Comparison of ENCODE assay signal across 27 cellular contexts in genomic region chr7:89477991-89478390, GRCh38.
"Had no signal": no experiment of that assay in that cellular context is flagged by ENCODE, and none has a peak within 500 bp of the region (broad histone marks: within the 10 kb centered on the region; RNA-seq: fewer than 3 reads in every experiment).

No MANE protein-coding gene starts in this region.

- DNase-seq: activated CD4-positive, alpha-beta memory T cell treated with anti-CD3 and anti-CD28 coated beads, Interleukin-2, amount 10 ng/mL, durations not matched to agents 7 days and 5 days; activated CD4-positive, alpha-beta T cell treated with anti-CD3 and anti-CD28 coated beads for 1 hour; activated CD4-positive, alpha-beta T cell treated with anti-CD3 and anti-CD28 coated beads for 4 hours; activated CD4-positive, alpha-beta T cell treated with anti-CD3 and anti-CD28 coated beads, Interleukin-2, amount 10 ng/mL, durations not matched to agents 7 days and 5 days; activated CD4-positive, alpha-beta T cell treated with anti-CD3 and anti-CD28 coated beads, Interleukin-2, amount 50 U/mL, for 4 hours; activated CD8-positive, alpha-beta memory T cell treated with anti-CD3 and anti-CD28 coated beads, Interleukin-2, amount 50 U/mL, for 48 hours; activated gamma-delta T cell; activated naive CD4-positive, alpha-beta T cell; activated naive CD4-positive, alpha-beta T cell treated with anti-CD3 and anti-CD28 coated beads, Interleukin-2, amount 10 ng/mL, durations not matched to agents 7 days and 5 days; activated naive CD8-positive, alpha-beta T cell treated with anti-CD3 and anti-CD28 coated beads, Interleukin-2, amount 10 ng/mL, durations not matched to agents 7 days and 5 days; activated T-cell treated with anti-CD3 and anti-CD28 coated beads for 4 hours; activated T-cell treated with anti-CD3 and anti-CD28 coated beads, Interleukin-2, amount 50 U/mL, for 24 hours; activated T-cell treated with anti-CD3 and anti-CD28 coated beads, Interleukin-2, amount 50 U/mL, for 72 hours; central memory CD4-positive, alpha-beta T cell; cerebellar nuclear complex; colonic mucosa; effector CD8-positive, alpha-beta T cell; endodermal cell; foreskin fibroblast; glutamatergic neuron; T-helper 2 cell had no signal

- H3K27me3 ChIP-seq: ascending aorta, breast epithelium, cardiac muscle cell, colonic mucosa had no signal

- H3K36me3 Mint-ChIP-seq: activated naive CD4-positive, alpha-beta T cell treated with anti-CD3 and anti-CD28 coated beads, Interleukin-2, amount 10 ng/mL, durations not matched to agents 7 days and 5 days; activated naive CD4-positive, alpha-beta T cell treated with anti-CD3 and anti-CD28 coated beads, Interleukin-2, amount 50 U/mL, for 72 hours; activated naive CD8-positive, alpha-beta T cell treated with anti-CD3 and anti-CD28 coated beads, Interleukin-2, amount 10 ng/mL, durations not matched to agents 7 days and 5 days; brain had no signal

- H3K4me3 ChIP-seq: ascending aorta, breast epithelium, cardiac muscle cell, colonic mucosa had no signal

- H3K4me3 Mint-ChIP-seq: activated CD4-positive, alpha-beta memory T cell treated with anti-CD3 and anti-CD28 coated beads, Interleukin-2, amount 10 ng/mL, durations not matched to agents 7 days and 5 days; activated CD4-positive, alpha-beta T cell treated with anti-CD3 and anti-CD28 coated beads, Interleukin-2, amount 10 ng/mL, durations not matched to agents 7 days and 5 days; activated naive CD4-positive, alpha-beta T cell treated with anti-CD3 and anti-CD28 coated beads, Interleukin-2, amount 10 ng/mL, durations not matched to agents 7 days and 5 days; activated naive CD8-positive, alpha-beta T cell treated with anti-CD3 and anti-CD28 coated beads, Interleukin-2, amount 10 ng/mL, durations not matched to agents 7 days and 5 days; activated T-cell treated with anti-CD3 and anti-CD28 coated beads, Interleukin-2, amount 50 U/mL, for 24 hours; activated T-cell treated with anti-CD3 and anti-CD28 coated beads, Interleukin-2, amount 50 U/mL, for 72 hours; brain; endodermal cell had no signal

- H3K36me3 ChIP-seq: ascending aorta, breast epithelium, cardiac muscle cell, colonic mucosa had no signal

- H3K9me3 ChIP-seq: ascending aorta, breast epithelium, colonic mucosa had no signal

- H3K27ac ChIP-seq: ascending aorta, breast epithelium, cardiac muscle cell, colonic mucosa had no signal

- H3K9me3 Mint-ChIP-seq: activated CD4-positive, alpha-beta T cell treated with anti-CD3 and anti-CD28 coated beads, Interleukin-2, amount 10 ng/mL, durations not matched to agents 7 days and 5 days; activated naive CD4-positive, alpha-beta T cell treated with anti-CD3 and anti-CD28 coated beads, Interleukin-2, amount 10 ng/mL, durations not matched to agents 7 days and 5 days; activated naive CD8-positive, alpha-beta T cell treated with anti-CD3 and anti-CD28 coated beads, Interleukin-2, amount 10 ng/mL, durations not matched to agents 7 days and 5 days; activated T-cell treated with anti-CD3 and anti-CD28 coated beads, Interleukin-2, amount 50 U/mL, for 24 hours; brain; endodermal cell had no signal

- H3K27me3 Mint-ChIP-seq: activated CD4-positive, alpha-beta memory T cell treated with anti-CD3 and anti-CD28 coated beads, Interleukin-2, amount 10 ng/mL, durations not matched to agents 7 days and 5 days; activated CD4-positive, alpha-beta T cell treated with anti-CD3 and anti-CD28 coated beads, Interleukin-2, amount 10 ng/mL, durations not matched to agents 7 days and 5 days; activated naive CD4-positive, alpha-beta T cell treated with anti-CD3 and anti-CD28 coated beads, Interleukin-2, amount 10 ng/mL, durations not matched to agents 7 days and 5 days; activated naive CD8-positive, alpha-beta T cell treated with anti-CD3 and anti-CD28 coated beads, Interleukin-2, amount 10 ng/mL, durations not matched to agents 7 days and 5 days; activated T-cell treated with anti-CD3 and anti-CD28 coated beads, Interleukin-2, amount 50 U/mL, for 24 hours; brain had no signal

- H3K27ac Mint-ChIP-seq: activated CD4-positive, alpha-beta memory T cell treated with anti-CD3 and anti-CD28 coated beads, Interleukin-2, amount 10 ng/mL, durations not matched to agents 7 days and 5 days; activated CD4-positive, alpha-beta T cell treated with anti-CD3 and anti-CD28 coated beads, Interleukin-2, amount 10 ng/mL, durations not matched to agents 7 days and 5 days; activated naive CD4-positive, alpha-beta T cell treated with anti-CD3 and anti-CD28 coated beads, Interleukin-2, amount 10 ng/mL, durations not matched to agents 7 days and 5 days; activated naive CD4-positive, alpha-beta T cell treated with anti-CD3 and anti-CD28 coated beads, Interleukin-2, amount 50 U/mL, for 72 hours; activated naive CD8-positive, alpha-beta T cell treated with anti-CD3 and anti-CD28 coated beads, Interleukin-2, amount 10 ng/mL, durations not matched to agents 7 days and 5 days; activated T-cell treated with anti-CD3 and anti-CD28 coated beads, Interleukin-2, amount 50 U/mL, for 24 hours; activated T-cell treated with anti-CD3 and anti-CD28 coated beads, Interleukin-2, amount 50 U/mL, for 72 hours; brain; endodermal cell had no signal

- ATAC-seq: activated naive CD4-positive, alpha-beta T cell treated with anti-CD3 and anti-CD28 coated beads, Interleukin-2, amount 50 U/mL, for 72 hours; activated T-cell treated with anti-CD3 and anti-CD28 coated beads, Interleukin-2, amount 50 U/mL, for 72 hours; esophagus mucosa had no signal

- H3K4me1 ChIP-seq: ascending aorta, breast epithelium, colonic mucosa had no signal

- H3K4me1 Mint-ChIP-seq: activated CD4-positive, alpha-beta memory T cell treated with anti-CD3 and anti-CD28 coated beads, Interleukin-2, amount 10 ng/mL, durations not matched to agents 7 days and 5 days; activated CD4-positive, alpha-beta T cell treated with anti-CD3 and anti-CD28 coated beads, Interleukin-2, amount 10 ng/mL, durations not matched to agents 7 days and 5 days; brain; endodermal cell had no signal
